17 cellular contexts compared by ENCODE assay signal in genomic region chr9:34671307-34671706, GRCh38. TPM values are rescaled to one million over a fixed set of nuclear protein-coding genes. Genes with fewer than 3 reads are reported as not detected.
DNase-seq lines count a peak whose midpoint lies in the region; ATAC-seq and TF ChIP-seq lines count a peak whose summit lies in the region.
"Had no signal": no experiment of that assay in that cellular context is flagged by ENCODE, and none has a peak within 500 bp of the region (broad histone marks: within the 10 kb centered on the region; RNA-seq: fewer than 3 reads in every experiment).

No MANE protein-coding gene starts in this region.

- H3K4me3 ChIP-seq in WERI-Rb-1 (ENCODE audit: low read depth, low read length) (no peak overlapping the region), trophoblast cell (ENCODE audit: low read depth, low read length) (no peak overlapping the region)
- H3K4me3 ChIP-seq: HAP-1 had no signal

- no peak for TF ChIP-seq CTCF in WERI-Rb-1 (IDR thresholded peaks at IDR 0.05; ENCODE audit: low read depth, low read length)

- no CpG with 5 or more reads among the region's 1 CpG for WGBS in trophoblast cell (ENCODE audit: extremely low coverage, insufficient coverage, insufficient read length)

- no peaks in the 10 kb centered on the region for H3K79me1 ChIP-seq in trophoblast cell (ENCODE audit: low read length)

- H3K23ac ChIP-seq in trophoblast cell (ENCODE audit: low read length): no peak overlapping the region

- H3K9me3 ChIP-seq in WERI-Rb-1 (ENCODE audit: severe bottlenecking): no peaks in the 10 kb centered on the region
- peaks cover 4% of the 10 kb centered on the region for H3K9me3 ChIP-seq in trophoblast cell (ENCODE audit: insufficient read depth, low read depth, low read length)
- H3K9me3 ChIP-seq: HAP-1 had no signal

- ATAC-seq in GM19395 (IDR thresholded peaks at IDR 0.05; ENCODE audit: unreplicated experiment) (no peak), HG02610 (IDR thresholded peaks at IDR 0.05; ENCODE audit: unreplicated experiment) (no peak)

- H3K14ac ChIP-seq in trophoblast cell (ENCODE audit: low read length): no peak overlapping the region

- no peak overlapping the region for H2AFZ ChIP-seq in trophoblast cell (ENCODE audit: insufficient read depth, low read length, poor library complexity)

- H3K27me3 ChIP-seq in WERI-Rb-1 (ENCODE audit: insufficient read depth, low read depth, severe bottlenecking) (no peaks in the 10 kb centered on the region), trophoblast cell (ENCODE audit: insufficient read depth, low read length) (no peaks in the 10 kb centered on the region)

- no peak overlapping the region for H4K8ac ChIP-seq in trophoblast cell (ENCODE audit: low read depth, low read length)

- H3K36me3 ChIP-seq in WERI-Rb-1 (peaks cover 6% of the 10 kb centered on the region), trophoblast cell (ENCODE audit: control insufficient read depth in 1 of 2, insufficient read depth in 2 of 2, low read length in 2 of 2) (peaks cover 3 to 7% of the 10 kb centered on the region in 2 experiments)
- H3K36me3 ChIP-seq: HAP-1 had no signal

- H3K27ac ChIP-seq in WERI-Rb-1: no peak overlapping the region
- no peak overlapping the region for H3K27ac ChIP-seq in trophoblast cell (ENCODE audit: low read depth, low read length)

- no peak overlapping the region for H3K4ac ChIP-seq in trophoblast cell (ENCODE audit: low read depth, low read length)

- no peak overlapping the region for H2BK5ac ChIP-seq in trophoblast cell (ENCODE audit: low read depth, low read length, poor library complexity)

- H3K9ac ChIP-seq in trophoblast cell (ENCODE audit: low read length): no peak overlapping the region

- no peak overlapping the region for H4K91ac ChIP-seq in trophoblast cell (ENCODE audit: low read depth, low read length)

- H2AK5ac ChIP-seq in trophoblast cell (ENCODE audit: low read length): no peak overlapping the region

- no peak overlapping the region for H2BK120ac ChIP-seq in trophoblast cell (ENCODE audit: insufficient read depth, low read length, poor library complexity)

- no peak overlapping the region for H2BK12ac ChIP-seq in trophoblast cell (ENCODE audit: low read length)

- H3K79me2 ChIP-seq in trophoblast cell (ENCODE audit: control insufficient read depth, insufficient read depth, low read length, poor library complexity): no peaks in the 10 kb centered on the region

- H3K4me1 ChIP-seq in trophoblast cell (ENCODE audit: control insufficient read depth in 1 of 2, insufficient read depth in 2 of 2, low read length in 2 of 2): peaks cover 9 to 12% of the 10 kb centered on the region in 2 experiments
- H3K4me1 ChIP-seq: HAP-1 had no signal

- H3K4me2 ChIP-seq in trophoblast cell (ENCODE audit: low read length): peak overlapping the region; percentile 13

- no peak overlapping the region for H3K18ac ChIP-seq in trophoblast cell (ENCODE audit: low read length)

- peak; percentile 75 for DNase-seq in ELF-1 (ENCODE audit: low read depth, low spot score)
- DNase-seq in WERI-Rb-1: peak; percentile 30
- peak; percentile 72 for DNase-seq in islet precursor cell
- DNase-seq in trophoblast cell: no peak
- DNase-seq: C1 segment of cervical spinal cord; Calu3; CD4-positive, alpha-beta memory T cell; COR-L47; DMS79; EL; GF-D8; GOT3; HFFc6 had no signal

- H4K12ac ChIP-seq in trophoblast cell (ENCODE audit: low read depth, low read length): no peak overlapping the region

RNA-seq across cellular contexts. Expression of gene CCL27, which starts 8.8 kb away (rescaled TPM):
- polyA plus RNA-seq in trophoblast cell (2013): 0.19 and 0.33 TPM in 2 replicates

RNA-seq across cellular contexts. Expression of gene IL11RA, which starts 19.3 kb away (rescaled TPM):
- 6.6 and 7.0 TPM in 2 replicates for polyA plus RNA-seq in trophoblast cell (2013)

RNA-seq across cellular contexts. Expression of gene CCL19, which starts 19.8 kb away (rescaled TPM):
- not detected in 2 replicates for polyA plus RNA-seq in trophoblast cell (2013)
- polyA plus RNA-seq: BJ; CD4-positive, alpha-beta memory T cell had no signal

RNA-seq across cellular contexts. Expression of gene GALT, which starts 24.8 kb away (rescaled TPM):
- 27.5 and 27.6 TPM in 2 replicates for polyA plus RNA-seq in trophoblast cell (2013)

RNA-seq across cellular contexts. Expression of gene SIGMAR1, which starts 33.7 kb away (rescaled TPM):
- 31.0 and 33.6 TPM in 2 replicates for polyA plus RNA-seq in trophoblast cell (2013)

Comparison
In these comparisons a context has a peak if more than half of its experiments do, and no peak if none do; other contexts are left out.
1. DNase-seq: peak in ELF-1 (single experiment), WERI-Rb-1 (single experiment) and islet precursor cell (single experiment); none in trophoblast cell (0 of 2).